Comparison of ENCODE assay signal across 6 cellular contexts in genomic region chr18:21295101-21295500, GRCh38.
"Had no signal": no experiment of that assay in that cellular context is flagged by ENCODE, and none has a peak within 500 bp of the region (broad histone marks: within the 10 kb centered on the region; RNA-seq: fewer than 3 reads in every experiment).

No MANE protein-coding gene starts in this region.

- H2AFZ ChIP-seq: GM23338 had no signal

- H3K4me3 Mint-ChIP-seq: GM23338, H9, IgD-negative memory B cell had no signal

- H3K27ac ChIP-seq: HL-60 had no signal

- H3K27ac Mint-ChIP-seq: GM23338, IgD-negative memory B cell had no signal

- H3K4me3 ChIP-seq: GM23338 had no signal

- H3K9me3 Mint-ChIP-seq: GM23338, H9 had no signal

- DNase-seq: H9, HCEC 1CT, KBM-7 had no signal

- H3K4me2 ChIP-seq: GM23338 had no signal

- H3K36me3 Mint-ChIP-seq: IgD-negative memory B cell had no signal
